ENCODE assay signal across 2 cellular contexts in the genomic region with DNA sequence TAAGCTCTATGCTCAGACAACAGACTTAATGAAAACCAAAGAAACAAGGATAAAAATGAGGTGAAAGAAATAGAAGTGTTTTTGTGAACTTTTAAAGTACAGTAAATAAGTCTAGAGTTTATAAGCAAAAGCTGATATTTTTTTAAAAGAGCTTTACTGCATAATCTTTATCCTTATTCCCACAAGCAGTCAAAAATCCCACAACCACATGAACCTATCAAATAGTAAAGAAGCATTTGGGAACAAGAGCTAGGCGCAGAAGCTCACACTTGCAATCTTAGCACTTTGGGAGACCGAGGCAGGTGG.
TF ChIP-seq lines count a peak whose summit lies in the region.

No MANE protein-coding gene starts in this region.

TF ChIP-seq in HCT116, 20 proteins besides CTCF, POLR2A, EP300 and RAD21 (continued from another document):
- TF ChIP-seq EZH2 (IDR thresholded peaks at IDR 0.05) (no peak), ZFX (IDR thresholded peaks at IDR 0.05) (no peak), EZH2phosphoT487 (IDR thresholded peaks at IDR 0.05; ENCODE audit: borderline replicate concordance) (no peak), CEBPB (IDR thresholded peaks at IDR 0.05; ENCODE audit: low read depth) (no peak), EGR1 (IDR thresholded peaks at IDR 0.05; ENCODE audit: low read depth) (no peak), YY1 (IDR thresholded peaks at IDR 0.05; ENCODE audit: extremely low read depth, insufficient replicate concordance, low read depth, low read length) (no peak), SRF (IDR thresholded peaks at IDR 0.05; ENCODE audit: low read depth) (no peak), ELF1 (IDR thresholded peaks at IDR 0.05; ENCODE audit: borderline replicate concordance, low read depth) (no peak), JUND (IDR thresholded peaks at IDR 0.05) (no peak), CBX3 (IDR thresholded peaks at IDR 0.05; ENCODE audit: low read depth) (no peak), FOSL1 (IDR thresholded peaks at IDR 0.05; ENCODE audit: low read depth) (no peak), TCF7L2 (IDR thresholded peaks at IDR 0.05; ENCODE audit: borderline replicate concordance, extremely low read depth, insufficient read depth, insufficient read length) (no peak), SP1 (IDR thresholded peaks at IDR 0.05; ENCODE audit: low read depth) (no peak)
- TF ChIP-seq, protein P1, sequence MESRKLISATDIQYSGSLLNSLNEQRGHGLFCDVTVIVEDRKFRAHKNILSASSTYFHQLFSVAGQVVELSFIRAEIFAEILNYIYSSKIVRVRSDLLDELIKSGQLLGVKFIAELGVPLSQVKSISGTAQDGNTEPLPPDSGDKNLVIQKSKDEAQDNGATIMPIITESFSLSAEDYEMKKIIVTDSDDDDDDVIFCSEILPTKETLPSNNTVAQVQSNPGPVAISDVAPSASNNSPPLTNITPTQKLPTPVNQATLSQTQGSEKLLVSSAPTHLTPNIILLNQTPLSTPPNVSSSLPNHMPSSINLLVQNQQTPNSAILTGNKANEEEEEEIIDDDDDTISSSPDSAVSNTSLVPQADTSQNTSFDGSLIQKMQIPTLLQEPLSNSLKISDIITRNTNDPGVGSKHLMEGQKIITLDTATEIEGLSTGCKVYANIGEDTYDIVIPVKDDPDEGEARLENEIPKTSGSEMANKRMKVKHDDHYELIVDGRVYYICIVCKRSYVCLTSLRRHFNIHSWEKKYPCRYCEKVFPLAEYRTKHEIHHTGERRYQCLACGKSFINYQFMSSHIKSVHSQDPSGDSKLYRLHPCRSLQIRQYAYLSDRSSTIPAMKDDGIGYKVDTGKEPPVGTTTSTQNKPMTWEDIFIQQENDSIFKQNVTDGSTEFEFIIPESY (IDR thresholded peaks at IDR 0.05; ENCODE audit: extremely low read depth, insufficient replicate concordance, low read length) = no peak
- TF ChIP-seq, protein P2, sequence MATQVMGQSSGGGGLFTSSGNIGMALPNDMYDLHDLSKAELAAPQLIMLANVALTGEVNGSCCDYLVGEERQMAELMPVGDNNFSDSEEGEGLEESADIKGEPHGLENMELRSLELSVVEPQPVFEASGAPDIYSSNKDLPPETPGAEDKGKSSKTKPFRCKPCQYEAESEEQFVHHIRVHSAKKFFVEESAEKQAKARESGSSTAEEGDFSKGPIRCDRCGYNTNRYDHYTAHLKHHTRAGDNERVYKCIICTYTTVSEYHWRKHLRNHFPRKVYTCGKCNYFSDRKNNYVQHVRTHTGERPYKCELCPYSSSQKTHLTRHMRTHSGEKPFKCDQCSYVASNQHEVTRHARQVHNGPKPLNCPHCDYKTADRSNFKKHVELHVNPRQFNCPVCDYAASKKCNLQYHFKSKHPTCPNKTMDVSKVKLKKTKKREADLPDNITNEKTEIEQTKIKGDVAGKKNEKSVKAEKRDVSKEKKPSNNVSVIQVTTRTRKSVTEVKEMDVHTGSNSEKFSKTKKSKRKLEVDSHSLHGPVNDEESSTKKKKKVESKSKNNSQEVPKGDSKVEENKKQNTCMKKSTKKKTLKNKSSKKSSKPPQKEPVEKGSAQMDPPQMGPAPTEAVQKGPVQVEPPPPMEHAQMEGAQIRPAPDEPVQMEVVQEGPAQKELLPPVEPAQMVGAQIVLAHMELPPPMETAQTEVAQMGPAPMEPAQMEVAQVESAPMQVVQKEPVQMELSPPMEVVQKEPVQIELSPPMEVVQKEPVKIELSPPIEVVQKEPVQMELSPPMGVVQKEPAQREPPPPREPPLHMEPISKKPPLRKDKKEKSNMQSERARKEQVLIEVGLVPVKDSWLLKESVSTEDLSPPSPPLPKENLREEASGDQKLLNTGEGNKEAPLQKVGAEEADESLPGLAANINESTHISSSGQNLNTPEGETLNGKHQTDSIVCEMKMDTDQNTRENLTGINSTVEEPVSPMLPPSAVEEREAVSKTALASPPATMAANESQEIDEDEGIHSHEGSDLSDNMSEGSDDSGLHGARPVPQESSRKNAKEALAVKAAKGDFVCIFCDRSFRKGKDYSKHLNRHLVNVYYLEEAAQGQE (IDR thresholded peaks at IDR 0.05; ENCODE audit: low read depth) = no peak
- TF ChIP-seq, protein P3, sequence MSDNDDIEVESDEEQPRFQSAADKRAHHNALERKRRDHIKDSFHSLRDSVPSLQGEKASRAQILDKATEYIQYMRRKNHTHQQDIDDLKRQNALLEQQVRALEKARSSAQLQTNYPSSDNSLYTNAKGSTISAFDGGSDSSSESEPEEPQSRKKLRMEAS (IDR thresholded peaks at IDR 0.05) = no peak
- TF ChIP-seq, protein P4, sequence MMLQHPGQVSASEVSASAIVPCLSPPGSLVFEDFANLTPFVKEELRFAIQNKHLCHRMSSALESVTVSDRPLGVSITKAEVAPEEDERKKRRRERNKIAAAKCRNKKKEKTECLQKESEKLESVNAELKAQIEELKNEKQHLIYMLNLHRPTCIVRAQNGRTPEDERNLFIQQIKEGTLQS (IDR thresholded peaks at IDR 0.05) = no peak

TF ChIP-seq in SK-N-SH, 30 proteins besides CTCF, POLR2A, EP300 and RAD21 (continued from another document):
- TF ChIP-seq, protein P5, sequence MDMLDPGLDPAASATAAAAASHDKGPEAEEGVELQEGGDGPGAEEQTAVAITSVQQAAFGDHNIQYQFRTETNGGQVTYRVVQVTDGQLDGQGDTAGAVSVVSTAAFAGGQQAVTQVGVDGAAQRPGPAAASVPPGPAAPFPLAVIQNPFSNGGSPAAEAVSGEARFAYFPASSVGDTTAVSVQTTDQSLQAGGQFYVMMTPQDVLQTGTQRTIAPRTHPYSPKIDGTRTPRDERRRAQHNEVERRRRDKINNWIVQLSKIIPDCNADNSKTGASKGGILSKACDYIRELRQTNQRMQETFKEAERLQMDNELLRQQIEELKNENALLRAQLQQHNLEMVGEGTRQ (IDR thresholded peaks at IDR 0.05; ENCODE audit: borderline replicate concordance, low read depth, low read length) = no peak
- TF ChIP-seq, protein P2 (IDR thresholded peaks at IDR 0.05; ENCODE audit: low read depth, low read length) = no peak
- TF ChIP-seq, protein P1 (IDR thresholded peaks at IDR 0.05; ENCODE audit: borderline replicate concordance, low read depth) = no peak
- TF ChIP-seq RXRA (IDR thresholded peaks at IDR 0.05; ENCODE audit: borderline replicate concordance, low read depth) (no peak), FOXM1 (IDR thresholded peaks at IDR 0.05; ENCODE audit: low read depth) (no peak), MEF2A (IDR thresholded peaks at IDR 0.05; ENCODE audit: borderline replicate concordance, low read depth) (no peak), TCF12 (IDR thresholded peaks at IDR 0.05) (no peak), EZH2phosphoT487 (IDR thresholded peaks at IDR 0.05; ENCODE audit: borderline replicate concordance, low read depth) (no peak), MXI1 (IDR thresholded peaks at IDR 0.05; ENCODE audit: low read depth, low read length) (no peak), RFX5 (IDR thresholded peaks at IDR 0.05; ENCODE audit: low read length) (no peak), GATA2 (CRISPR knock-in tag; IDR thresholded peaks at IDR 0.05) (no peak), FOXJ3 (CRISPR knock-in tag; IDR thresholded peaks at IDR 0.05) (no peak), RCOR1 (IDR thresholded peaks at IDR 0.05; ENCODE audit: low read length) (no peak), SMC3 (IDR thresholded peaks at IDR 0.05; ENCODE audit: low read depth, low read length) (no peak), TAF1 (IDR thresholded peaks at IDR 0.05; ENCODE audit: borderline replicate concordance, low read depth, low read length) (no peak)
- TF ChIP-seq, protein P6, sequence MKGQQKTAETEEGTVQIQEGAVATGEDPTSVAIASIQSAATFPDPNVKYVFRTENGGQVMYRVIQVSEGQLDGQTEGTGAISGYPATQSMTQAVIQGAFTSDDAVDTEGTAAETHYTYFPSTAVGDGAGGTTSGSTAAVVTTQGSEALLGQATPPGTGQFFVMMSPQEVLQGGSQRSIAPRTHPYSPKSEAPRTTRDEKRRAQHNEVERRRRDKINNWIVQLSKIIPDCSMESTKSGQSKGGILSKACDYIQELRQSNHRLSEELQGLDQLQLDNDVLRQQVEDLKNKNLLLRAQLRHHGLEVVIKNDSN (IDR thresholded peaks at IDR 0.05; ENCODE audit: borderline replicate concordance, low read depth) = no peak
- TF ChIP-seq, protein P7, sequence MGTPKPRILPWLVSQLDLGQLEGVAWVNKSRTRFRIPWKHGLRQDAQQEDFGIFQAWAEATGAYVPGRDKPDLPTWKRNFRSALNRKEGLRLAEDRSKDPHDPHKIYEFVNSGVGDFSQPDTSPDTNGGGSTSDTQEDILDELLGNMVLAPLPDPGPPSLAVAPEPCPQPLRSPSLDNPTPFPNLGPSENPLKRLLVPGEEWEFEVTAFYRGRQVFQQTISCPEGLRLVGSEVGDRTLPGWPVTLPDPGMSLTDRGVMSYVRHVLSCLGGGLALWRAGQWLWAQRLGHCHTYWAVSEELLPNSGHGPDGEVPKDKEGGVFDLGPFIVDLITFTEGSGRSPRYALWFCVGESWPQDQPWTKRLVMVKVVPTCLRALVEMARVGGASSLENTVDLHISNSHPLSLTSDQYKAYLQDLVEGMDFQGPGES (IDR thresholded peaks at IDR 0.05; ENCODE audit: low read depth, low read length) = no peak
TF ChIP-seq in SK-N-SH: peak in this region for 0.
